In genomic region chr19:17908244-17908643, GRCh38 we compare ENCODE assay signal across 26 cellular contexts. TPM values are rescaled to one million over a fixed set of nuclear protein-coding genes. Genes with fewer than 3 reads are reported as not detected.
DNase-seq lines count a peak whose midpoint lies in the region; ATAC-seq, FAIRE-seq and TF ChIP-seq lines count a peak whose summit lies in the region.
"Had no signal": no experiment of that assay in that cellular context is flagged by ENCODE, and none has a peak within 500 bp of the region (broad histone marks: within the 10 kb centered on the region; RNA-seq: fewer than 3 reads in every experiment).

No MANE protein-coding gene starts in this region.

- H3K27ac ChIP-seq in HepG2 (ENCODE audit: extremely low read length, insufficient read depth, low read length) (no peak overlapping the region), right lobe of liver (no peak overlapping the region), HEK293 (ENCODE audit: extremely low read depth, low read depth, low read length) (no peak overlapping the region), K562 (ENCODE audit: extremely low read depth, low read depth, low read length) (no peak overlapping the region)
- H3K27ac ChIP-seq: BLaER1 had no signal

- no peaks in the 10 kb centered on the region for H3K36me3 ChIP-seq in HepG2 (replicated peaks in 1 of 2; ENCODE audit: control insufficient read depth in 1 of 2, insufficient read depth in 2 of 2, low read length in 2 of 2)
- no peaks in the 10 kb centered on the region for H3K36me3 ChIP-seq in right lobe of liver
- no peaks in the 10 kb centered on the region for H3K36me3 ChIP-seq in HEK293 (ENCODE audit: control insufficient read depth in 2 of 2, insufficient read depth in 1 of 2, low read length in 2 of 2)
- no peaks in the 10 kb centered on the region for H3K36me3 ChIP-seq in K562 (ENCODE audit: control insufficient read depth, insufficient read depth, low read length)
- H3K36me3 ChIP-seq: BE2C, BLaER1 had no signal

- H3K79me2 ChIP-seq in HepG2 (ENCODE audit: insufficient read depth, low read length) (no peaks in the 10 kb centered on the region), K562 (ENCODE audit: control insufficient read depth, insufficient read depth, low read length) (no peaks in the 10 kb centered on the region)

- POLR2A ChIA-PET in HepG2 (lab: Yijun Ruan, JAX) = no interaction called here
- POLR2A ChIA-PET in HEK293 (lab: Yijun Ruan, JAX) = no interaction called here
- POLR2A ChIA-PET in K562 (lab: Yijun Ruan, JAX) = no interaction called here
- POLR2A ChIA-PET in T-cell (lab: Charles Lee) = no interaction called here

- H3K4me3 ChIP-seq in HepG2 (replicated peaks in 1 of 3; ENCODE audit: insufficient read depth in 1 of 3, low read depth in 2 of 3, low read length in 3 of 3) = no peak overlapping the region
- H3K4me3 ChIP-seq in right lobe of liver = no peak overlapping the region
- no peak overlapping the region for H3K4me3 ChIP-seq in HEK293 (ENCODE audit: low read depth, low read length)
- no peak overlapping the region for H3K4me3 ChIP-seq in K562
- H3K4me3 ChIP-seq: BLaER1 had no signal

- TF ChIP-seq EP300 in HepG2 (IDR thresholded peaks at IDR 0.05; ENCODE audit: low read depth in 2 of 2, low read length in 2 of 2) (no peak), HepG2 (CRISPR knock-in tag; IDR thresholded peaks at IDR 0.05; ENCODE audit: borderline replicate concordance) (no peak), K562 (IDR thresholded peaks at IDR 0.05; ENCODE audit: low read length) (no peak)

- no peaks in the 10 kb centered on the region for H3K9me1 ChIP-seq in K562 (ENCODE audit: control insufficient read depth, insufficient read depth, low read length)

- DNase-seq in HepG2 (ENCODE audit: low spot score) (no peak), right lobe of liver (no peak), K562 (ENCODE audit: extremely low read depth in 1 of 4, low spot score in 3 of 4) (no peak), superior temporal gyrus (ENCODE audit: extremely low spot score) (no peak), T-cell (no peak)
- DNase-seq in stimulated activated naive CD4-positive, alpha-beta T cell (lab: John Stamatoyannopoulos, UW) = no peak
- DNase-seq: 8988T; ACHN; BE2C; C1 segment of cervical spinal cord; Caco-2; Calu3; CD4-positive, alpha-beta T cell; CD8-positive, alpha-beta T cell; DMS79 treated with DMSO at 0.1 percent for 48 hours; GF-D8 had no signal

- H4K20me1 ChIP-seq in HepG2 (ENCODE audit: insufficient read depth, low read length) (no peaks in the 10 kb centered on the region), K562 (replicated peaks; ENCODE audit: control insufficient read depth, insufficient read depth, low read length) (no peaks in the 10 kb centered on the region)
- H4K20me1 ChIP-seq: BLaER1 had no signal

- peaks cover 5 to 7% of the 10 kb centered on the region in 2 donors for H3K27me3 Mint-ChIP-seq in T-cell

- intact Hi-C loops in HepG2 (cut with micrococcal nuclease; ENCODE audit: unreplicated experiment) = no loop called here
- intact Hi-C loops in right lobe of liver (cut with DNase I) = no loop called here
- intact Hi-C loops in K562 (cut with micrococcal nuclease) = no loop called here

- H3K9me3 Mint-ChIP-seq in T-cell = peaks cover under 1 to 4% (median 3%) of the 10 kb centered on the region in 3 donors
- H3K9me3 Mint-ChIP-seq: CD4-positive, alpha-beta T cell had no signal

- no peak for TF ChIP-seq POLR2A in HepG2 (IDR thresholded peaks at IDR 0.05; ENCODE audit: insufficient read depth in 1 of 2, low read depth in 2 of 2, low read length in 2 of 2)
- no peak for TF ChIP-seq POLR2A in right lobe of liver (IDR thresholded peaks at IDR 0.05)
- no peak for TF ChIP-seq POLR2A in K562 (conservative IDR thresholded peaks at IDR 0.05)

- H3K36me3 Mint-ChIP-seq in T-cell = no peaks in the 10 kb centered on the region
- H3K36me3 Mint-ChIP-seq: CD14-positive monocyte; CD8-positive, alpha-beta T cell had no signal

- no peak for FAIRE-seq in HepG2 (lab: Jason Lieb, UNC)
- no peak for FAIRE-seq in K562 (lab: Jason Lieb, UNC)
- FAIRE-seq: A204.1, D721Med, G401.6, GM12891, GM19239 had no signal

- H2AFZ ChIP-seq in HepG2 (ENCODE audit: low read length) (no peak overlapping the region), K562 (ENCODE audit: low read depth, low read length) (no peak overlapping the region)

- H3K27me3 ChIP-seq in HepG2 (ENCODE audit: control insufficient read depth in 1 of 2, insufficient read depth in 2 of 2, low read length in 2 of 2) (no peaks in the 10 kb centered on the region), right lobe of liver (no peaks in the 10 kb centered on the region), K562 (ENCODE audit: control insufficient read depth in 2 of 2, insufficient read depth in 2 of 2, low read length in 2 of 2) (peaks cover 3 to 9% of the 10 kb centered on the region in 2 experiments; a peak in 2 of 5 replicates)
- H3K27me3 ChIP-seq: BE2C, BLaER1 had no signal

- CTCF ChIA-PET in HepG2 (lab: Yijun Ruan, JAX; ENCODE audit: low intra/inter-chr PET ratio, low total read pairs) (no interaction called here), HEK293 (lab: Yijun Ruan, JAX) (interaction anchor here (0.7 kb wide), 1 partner anchor 46 kb away, joined by 3 read pairs; no protein-coding TSS in a partner anchor), K562 (lab: Yijun Ruan, JAX; ENCODE audit: low intra/inter-chr PET ratio) (no interaction called here), T-cell (lab: Charles Lee) (no interaction called here)

- no peaks in the 10 kb centered on the region for H3K4me1 Mint-ChIP-seq in T-cell
- H3K4me1 Mint-ChIP-seq: CD14-positive monocyte had no signal

- ATAC-seq in HepG2 (no peak), right lobe of liver (no peak), K562 (no peak), T-cell (replicated peaks in 1 of 4) (no peak)
- ATAC-seq: CD8-positive, alpha-beta T cell had no signal

- BruUV-seq in HepG2 (replicated peaks; lab: Mats Ljungman, UMichigan) (no TSS peak), K562 (replicated peaks; lab: Mats Ljungman, UMichigan) (no TSS peak)

- TF ChIP-seq RAD21 in HepG2 (CRISPR knock-in tag; IDR thresholded peaks at IDR 0.05) (no peak), K562 (CRISPR knock-in tag; conservative IDR thresholded peaks at IDR 0.05 in 1 of 2, IDR thresholded peaks at IDR 0.05 in 1 of 2) (no peak)

- TF ChIP-seq CTCF in HepG2 (CRISPR knock-in tag; IDR thresholded peaks at IDR 0.05) (no peak), right lobe of liver (IDR thresholded peaks at IDR 0.05) (no peak), HEK293 (tag by site-specific recombination; IDR thresholded peaks at IDR 0.05) (no peak), K562 (IDR thresholded peaks at IDR 0.05 in 2 of 3, conservative IDR thresholded peaks at IDR 0.05 in 1 of 3; ENCODE audit: insufficient read depth in 2 of 3, low read depth in 1 of 3, low read length in 3 of 3) (no peak)

- H3K9ac ChIP-seq in HepG2 (ENCODE audit: insufficient read depth, low read depth, low read length) (no peak overlapping the region), K562 (ENCODE audit: insufficient read depth in 1 of 2, low read depth in 2 of 2, low read length in 2 of 2) (no peak overlapping the region)
- H3K9ac ChIP-seq: BLaER1 had no signal

- H3K27ac Mint-ChIP-seq in T-cell = no peak overlapping the region
- H3K27ac Mint-ChIP-seq: CD14-positive monocyte; CD4-positive, alpha-beta T cell; CD8-positive, alpha-beta T cell had no signal

- H3K4me1 ChIP-seq in HepG2 (ENCODE audit: insufficient read depth, low read length) = no peaks in the 10 kb centered on the region
- no peaks in the 10 kb centered on the region for H3K4me1 ChIP-seq in right lobe of liver
- no peaks in the 10 kb centered on the region for H3K4me1 ChIP-seq in HEK293 (ENCODE audit: control insufficient read depth, insufficient read depth, low read length)
- no peaks in the 10 kb centered on the region for H3K4me1 ChIP-seq in K562 (replicated peaks in 1 of 2; ENCODE audit: control insufficient read depth in 2 of 2, insufficient read depth in 2 of 2, low read length in 2 of 2)
- H3K4me1 ChIP-seq: BE2C, BLaER1, Caco-2 had no signal

- H3K9me3 ChIP-seq in HepG2 (ENCODE audit: low read length) = peaks cover 15% of the 10 kb centered on the region
- H3K9me3 ChIP-seq in right lobe of liver = no peaks in the 10 kb centered on the region
- H3K9me3 ChIP-seq in HEK293 (ENCODE audit: control insufficient read depth, insufficient read depth, low read depth, low read length) = no peaks in the 10 kb centered on the region
- H3K9me3 ChIP-seq in K562 (replicated peaks; ENCODE audit: control insufficient read depth, insufficient read depth, low read depth, low read length) = peaks cover 7% of the 10 kb centered on the region

- in situ Hi-C loops in HepG2 (cut with HindIII; ENCODE audit: extremely low pct_ligation_motif_present, low pct_unique_long_range_greater_than_20kb) (no loop called here), K562 (cut with MboI) (no loop called here)

- 36% methylated on average over 3 of the region's 3 CpGs for WGBS in HepG2 (ENCODE audit: low lambda C conversion rate)
- WGBS in right lobe of liver (ENCODE audit: insufficient coverage, low coverage, low lambda C conversion rate, missing lambda C conversion rate) = 67% methylated on average over 1 of the region's 3 CpGs
- 2% methylated on average over 3 of the region's 3 CpGs for WGBS in K562 (ENCODE audit: insufficient coverage, low coverage, missing lambda C conversion rate)

- H3K4me3 Mint-ChIP-seq in T-cell = no peak overlapping the region
- H3K4me3 Mint-ChIP-seq: CD14-positive monocyte; CD4-positive, alpha-beta T cell; CD8-positive, alpha-beta T cell had no signal

- H3K4me2 ChIP-seq in HepG2 (ENCODE audit: low read depth, low read length) (no peak overlapping the region), K562 (ENCODE audit: insufficient read depth, low read length) (no peak overlapping the region)
- H3K4me2 ChIP-seq: BLaER1 had no signal

RNA-seq across cellular contexts. Expression of gene CCDC124, which starts 24.6 kb away (rescaled TPM):
- 14.9 and 16.3 TPM in 2 replicates for total RNA-seq in HepG2 (2016; rRNA removed; fragmentation: Illumina TruSeq; extraction: Trizol)
- 6.7 and 9.1 TPM in 2 replicates for total RNA-seq in HepG2 (2016; cell fraction: cytosol; rRNA removed; fragmentation: Illumina TruSeq; extraction: Trizol; ENCODE audit: low read depth)
- 14.7 and 17.6 TPM in 2 replicates for total RNA-seq in HepG2 (2016; cell fraction: insoluble cytoplasmic fraction; rRNA removed; fragmentation: Illumina TruSeq; extraction: Trizol)
- total RNA-seq in HepG2 (2016; cell fraction: membrane; rRNA removed; fragmentation: Illumina TruSeq; extraction: Trizol) = 9.9 and 10.4 TPM in 2 replicates
- total RNA-seq in HepG2 (2016; cell fraction: nucleus; rRNA removed; fragmentation: Illumina TruSeq; extraction: Trizol) = 6.7 and 7.8 TPM in 2 replicates
- polyA plus RNA-seq in HepG2 (2011; rRNA removed) = 20.3 and 24.8 TPM in 2 replicates
- polyA plus RNA-seq in HepG2 (2011; cell fraction: cytosol; rRNA removed) = 24.8 and 40.2 TPM in 2 replicates
- polyA plus RNA-seq in HepG2 (2011; cell fraction: nucleus; rRNA removed) = 31.4 and 34.6 TPM in 2 replicates
- polyA plus RNA-seq in HepG2 (2012) = 21.1 and 25.1 TPM in 2 replicates
- polyA plus RNA-seq in HepG2 (2016; cell fraction: cytosol; fragmentation: Illumina TruSeq; extraction: Trizol; ENCODE audit: low read depth) = 36.5 and 41.3 TPM in 2 replicates
- 54.0 and 60.8 TPM in 2 replicates for polyA plus RNA-seq in HepG2 (2016; cell fraction: insoluble cytoplasmic fraction; fragmentation: Illumina TruSeq; extraction: Trizol; ENCODE audit: low read depth)
- 31.7 and 32.3 TPM in 2 replicates for polyA plus RNA-seq in HepG2 (2016; cell fraction: membrane; fragmentation: Illumina TruSeq; extraction: Trizol; ENCODE audit: low read depth)
- 52.6 and 53.1 TPM in 2 replicates for polyA plus RNA-seq in HepG2 (2016; cell fraction: nucleus; fragmentation: Illumina TruSeq; extraction: Trizol; ENCODE audit: insufficient read depth, low read depth)
- polyA minus RNA-seq in HepG2 (2011; rRNA and poly(A)+ RNA removed; ENCODE audit: low replicate concordance) = 6.4 and 9.9 TPM in 2 replicates
- 5.2 and 6.7 TPM in 2 replicates for polyA minus RNA-seq in HepG2 (2011; cell fraction: cytosol; rRNA and poly(A)+ RNA removed)
- 3.7 and 8.7 TPM in 2 replicates for polyA minus RNA-seq in HepG2 (2011; cell fraction: nucleus; rRNA and poly(A)+ RNA removed)
- total RNA-seq in right lobe of liver = 10 to 100 TPM; 20.6 to 45.3 (median 30.7) TPM
- 16.5 and 44.8 TPM in 2 replicates for total RNA-seq in K562 (2011; cell fraction: chromatin; rRNA removed; ENCODE audit: low replicate concordance)
- total RNA-seq in K562 (2011; cell fraction: nucleolus; rRNA removed) = 48.6 and 53.7 TPM in 2 replicates
- 28.2 and 35.4 TPM in 2 replicates for total RNA-seq in K562 (2011; cell fraction: nucleoplasm; rRNA removed)
- 150 and 197 TPM in 2 replicates for total RNA-seq in K562 (2014; rRNA removed)
- total RNA-seq in K562 (2014; rRNA removed; fragmentation: Illumina TruSeq; extraction: Trizol) = 4.1 and 5.8 TPM in 2 replicates
- 38.5 and 40.5 TPM in 2 replicates for total RNA-seq in K562 (2015; rRNA removed; fragmentation: Illumina TruSeq; extraction: Trizol)
- total RNA-seq in K562 (2021) = 145 and 149 TPM in 2 replicates
- 38.0 and 40.1 TPM in 2 replicates for polyA plus RNA-seq in K562 (2011; rRNA removed)
- 63.8 and 189 TPM in 2 replicates for polyA plus RNA-seq in K562 (2011; cell fraction: cytosol; rRNA removed)
- polyA plus RNA-seq in K562 (2011; cell fraction: nucleus; rRNA removed) = 31.4 and 62.8 TPM in 2 replicates
- 66.3 and 130 TPM in 2 replicates for polyA plus RNA-seq in K562 (2012)
- polyA plus RNA-seq in K562 (2014; fragmentation: Illumina TruSeq; extraction: Trizol) = 28.1 and 97.0 TPM in 2 replicates
- 10 to 100 TPM in 1 of 2 experiments, 1 to 10 TPM in 1; 6.6 to 19.4 TPM for polyA plus RNA-seq in K562 (2014; fragmentation: Nextera tagmentation; extraction: Ambion mirVana)
- 213 and 234 TPM in 2 replicates for polyA plus RNA-seq in K562 (2014; rRNA removed)
- polyA minus RNA-seq in K562 (2011; rRNA and poly(A)+ RNA removed) = 7.0 and 9.2 TPM in 2 replicates
- 24.4 and 37.9 TPM in 2 replicates for polyA minus RNA-seq in K562 (2011; cell fraction: cytosol; rRNA and poly(A)+ RNA removed)
- polyA minus RNA-seq in K562 (2011; cell fraction: nucleus; rRNA and poly(A)+ RNA removed) = 10.2 and 13.8 TPM in 2 replicates
- total RNA-seq in T-cell = 10 to 100 TPM; 24.8 to 51.1 (median 41.5) TPM

RNA-seq across cellular contexts. Expression of gene SLC5A5, which starts 36.5 kb away (rescaled TPM):
- not detected in 2 replicates for total RNA-seq in HepG2 (2016; rRNA removed; fragmentation: Illumina TruSeq; extraction: Trizol)
- total RNA-seq in HepG2 (2016; cell fraction: cytosol; rRNA removed; fragmentation: Illumina TruSeq; extraction: Trizol; ENCODE audit: low read depth) = not detected in 2 replicates
- not detected in 2 replicates for total RNA-seq in HepG2 (2016; cell fraction: insoluble cytoplasmic fraction; rRNA removed; fragmentation: Illumina TruSeq; extraction: Trizol)
- total RNA-seq in HepG2 (2016; cell fraction: membrane; rRNA removed; fragmentation: Illumina TruSeq; extraction: Trizol) = not detected in 2 replicates
- not detected in 2 replicates for total RNA-seq in HepG2 (2016; cell fraction: nucleus; rRNA removed; fragmentation: Illumina TruSeq; extraction: Trizol)
- not detected in 2 replicates for polyA plus RNA-seq in HepG2 (2011; rRNA removed)
- not detected in 2 replicates for polyA plus RNA-seq in HepG2 (2011; cell fraction: cytosol; rRNA removed)
- polyA plus RNA-seq in HepG2 (2011; cell fraction: nucleus; rRNA removed) = not detected in 2 replicates
- polyA plus RNA-seq in HepG2 (2012) = not detected in 2 replicates
- not detected in 2 replicates for polyA plus RNA-seq in HepG2 (2016; cell fraction: cytosol; fragmentation: Illumina TruSeq; extraction: Trizol; ENCODE audit: low read depth)
- not detected in 2 replicates for polyA plus RNA-seq in HepG2 (2016; cell fraction: insoluble cytoplasmic fraction; fragmentation: Illumina TruSeq; extraction: Trizol; ENCODE audit: low read depth)
- polyA plus RNA-seq in HepG2 (2016; cell fraction: membrane; fragmentation: Illumina TruSeq; extraction: Trizol; ENCODE audit: low read depth) = not detected in 2 replicates
- polyA plus RNA-seq in HepG2 (2016; cell fraction: nucleus; fragmentation: Illumina TruSeq; extraction: Trizol; ENCODE audit: insufficient read depth, low read depth) = not detected in 2 replicates
- 0.06 and 0.09 TPM in 2 replicates for polyA minus RNA-seq in HepG2 (2011; rRNA and poly(A)+ RNA removed; ENCODE audit: low replicate concordance)
- not detected in 2 replicates for polyA minus RNA-seq in HepG2 (2011; cell fraction: cytosol; rRNA and poly(A)+ RNA removed)
- not detected in 2 replicates for polyA minus RNA-seq in HepG2 (2011; cell fraction: nucleus; rRNA and poly(A)+ RNA removed)
- not detected for total RNA-seq in right lobe of liver
- total RNA-seq in K562 (2011; cell fraction: chromatin; rRNA removed; ENCODE audit: low replicate concordance) = 0.21 and 0.37 TPM in 2 replicates
- 0.39 and 0.50 TPM in 2 replicates for total RNA-seq in K562 (2011; cell fraction: nucleolus; rRNA removed)
- 0.29 and 0.38 TPM in 2 replicates for total RNA-seq in K562 (2011; cell fraction: nucleoplasm; rRNA removed)
- 0.33 and 0.73 TPM in 2 replicates for total RNA-seq in K562 (2014; rRNA removed)
- total RNA-seq in K562 (2014; rRNA removed; fragmentation: Illumina TruSeq; extraction: Trizol) = 0.13 and 0.18 TPM in 2 replicates
- 0.11 and 0.29 TPM in 2 replicates for total RNA-seq in K562 (2015; rRNA removed; fragmentation: Illumina TruSeq; extraction: Trizol)
- total RNA-seq in K562 (2021) = 0.25 and 0.29 TPM in 2 replicates
- 0.05 and 0.20 TPM in 2 replicates for polyA plus RNA-seq in K562 (2011; rRNA removed)
- 0.15 and 0.60 TPM in 2 replicates for polyA plus RNA-seq in K562 (2011; cell fraction: cytosol; rRNA removed)
- 0.08 and 0.18 TPM in 2 replicates for polyA plus RNA-seq in K562 (2011; cell fraction: nucleus; rRNA removed)
- polyA plus RNA-seq in K562 (2012) = 0.13 TPM in 1 of 2 replicates, not detected in the other
- 0.21 and 0.29 TPM in 2 replicates for polyA plus RNA-seq in K562 (2014; fragmentation: Illumina TruSeq; extraction: Trizol)
- polyA plus RNA-seq in K562 (2014; fragmentation: Nextera tagmentation; extraction: Ambion mirVana) = under 1 TPM; 0.10 to 0.23 TPM
- 0.09 and 0.38 TPM in 2 replicates for polyA plus RNA-seq in K562 (2014; rRNA removed)
- 0.15 and 0.32 TPM in 2 replicates for polyA minus RNA-seq in K562 (2011; rRNA and poly(A)+ RNA removed)
- polyA minus RNA-seq in K562 (2011; cell fraction: cytosol; rRNA and poly(A)+ RNA removed) = 0.86 TPM in 1 of 2 replicates, not detected in the other
- 0.13 TPM in 1 of 2 replicates, not detected in the other for polyA minus RNA-seq in K562 (2011; cell fraction: nucleus; rRNA and poly(A)+ RNA removed)
- total RNA-seq in T-cell = 1 to 10 TPM; 2.1 to 5.7 (median 3.5) TPM
- total RNA-seq: A673, Calu3 had no signal
- polyA plus RNA-seq: AG04450, CD14-positive monocyte had no signal

RNA-seq across cellular contexts. Expression of gene RPL18A, which starts 48.5 kb away (rescaled TPM):
- total RNA-seq in HepG2 (2016; rRNA removed; fragmentation: Illumina TruSeq; extraction: Trizol) (1,471 and 1,490 TPM in 2 replicates), right lobe of liver (100 to 1,000 TPM; 449 to 778 (median 494) TPM), K562 (2014; rRNA removed) (2,735 and 3,133 TPM in 2 replicates), K562 (2014; rRNA removed; fragmentation: Illumina TruSeq; extraction: Trizol) (557 and 626 TPM in 2 replicates), K562 (2015; rRNA removed; fragmentation: Illumina TruSeq; extraction: Trizol) (1,801 and 1,895 TPM in 2 replicates), K562 (2021) (2,882 and 3,018 TPM in 2 replicates), T-cell (1,000 to 10,000 TPM; 3,000 to 4,207 (median 4,048) TPM)
- total RNA-seq in HepG2 (2016; cell fraction: cytosol; rRNA removed; fragmentation: Illumina TruSeq; extraction: Trizol; ENCODE audit: low read depth) = 3,356 and 3,471 TPM in 2 replicates
- total RNA-seq in HepG2 (2016; cell fraction: insoluble cytoplasmic fraction; rRNA removed; fragmentation: Illumina TruSeq; extraction: Trizol) = 1,484 and 1,563 TPM in 2 replicates
- 4,403 and 4,828 TPM in 2 replicates for total RNA-seq in HepG2 (2016; cell fraction: membrane; rRNA removed; fragmentation: Illumina TruSeq; extraction: Trizol)
- total RNA-seq in HepG2 (2016; cell fraction: nucleus; rRNA removed; fragmentation: Illumina TruSeq; extraction: Trizol) = 550 and 622 TPM in 2 replicates
- polyA plus RNA-seq in HepG2 (2011; rRNA removed) (2,004 and 2,232 TPM in 2 replicates), K562 (2011; rRNA removed) (881 and 1,270 TPM in 2 replicates), K562 (2014; fragmentation: Illumina TruSeq; extraction: Trizol) (1,947 and 3,139 TPM in 2 replicates), K562 (2014; fragmentation: Nextera tagmentation; extraction: Ambion mirVana) (1,000 to 10,000 TPM; 1,130 to 1,273 TPM), K562 (2014; rRNA removed) (2,069 and 2,216 TPM in 2 replicates)
- polyA plus RNA-seq in HepG2 (2011; cell fraction: cytosol; rRNA removed) = 2,519 and 3,516 TPM in 2 replicates
- polyA plus RNA-seq in HepG2 (2011; cell fraction: nucleus; rRNA removed) = 865 and 944 TPM in 2 replicates
- 2,311 and 3,663 TPM in 2 replicates for polyA plus RNA-seq in HepG2 (2012)
- polyA plus RNA-seq in HepG2 (2016; cell fraction: cytosol; fragmentation: Illumina TruSeq; extraction: Trizol; ENCODE audit: low read depth) = 5,329 and 5,962 TPM in 2 replicates
- 2,198 and 2,250 TPM in 2 replicates for polyA plus RNA-seq in HepG2 (2016; cell fraction: insoluble cytoplasmic fraction; fragmentation: Illumina TruSeq; extraction: Trizol; ENCODE audit: low read depth)
- polyA plus RNA-seq in HepG2 (2016; cell fraction: membrane; fragmentation: Illumina TruSeq; extraction: Trizol; ENCODE audit: low read depth) = 6,513 and 6,759 TPM in 2 replicates
- polyA plus RNA-seq in HepG2 (2016; cell fraction: nucleus; fragmentation: Illumina TruSeq; extraction: Trizol; ENCODE audit: insufficient read depth, low read depth) = 1,298 and 1,347 TPM in 2 replicates
- polyA minus RNA-seq in HepG2 (2011; rRNA and poly(A)+ RNA removed; ENCODE audit: low replicate concordance) = 547 and 652 TPM in 2 replicates
- 819 and 843 TPM in 2 replicates for polyA minus RNA-seq in HepG2 (2011; cell fraction: cytosol; rRNA and poly(A)+ RNA removed)
- polyA minus RNA-seq in HepG2 (2011; cell fraction: nucleus; rRNA and poly(A)+ RNA removed) = 236 and 251 TPM in 2 replicates
- 168 and 439 TPM in 2 replicates for total RNA-seq in K562 (2011; cell fraction: chromatin; rRNA removed; ENCODE audit: low replicate concordance)
- total RNA-seq in K562 (2011; cell fraction: nucleolus; rRNA removed) = 698 and 878 TPM in 2 replicates
- 586 and 897 TPM in 2 replicates for total RNA-seq in K562 (2011; cell fraction: nucleoplasm; rRNA removed)
- polyA plus RNA-seq in K562 (2011; cell fraction: cytosol; rRNA removed) = 2,242 and 3,536 TPM in 2 replicates
- polyA plus RNA-seq in K562 (2011; cell fraction: nucleus; rRNA removed) = 920 and 1,021 TPM in 2 replicates
- 3,311 and 3,882 TPM in 2 replicates for polyA plus RNA-seq in K562 (2012)
- polyA minus RNA-seq in K562 (2011; rRNA and poly(A)+ RNA removed) = 348 and 383 TPM in 2 replicates
- polyA minus RNA-seq in K562 (2011; cell fraction: cytosol; rRNA and poly(A)+ RNA removed) = 1,225 and 1,878 TPM in 2 replicates
- polyA minus RNA-seq in K562 (2011; cell fraction: nucleus; rRNA and poly(A)+ RNA removed) = 303 and 429 TPM in 2 replicates

RNA-seq across cellular contexts. Expression of gene KCNN1, which starts 58.7 kb away (rescaled TPM):
- 0.04 TPM in 1 of 2 replicates, not detected in the other for total RNA-seq in HepG2 (2016; rRNA removed; fragmentation: Illumina TruSeq; extraction: Trizol)
- not detected in 2 replicates for total RNA-seq in HepG2 (2016; cell fraction: cytosol; rRNA removed; fragmentation: Illumina TruSeq; extraction: Trizol; ENCODE audit: low read depth)
- 0.09 TPM in 1 of 2 replicates, not detected in the other for total RNA-seq in HepG2 (2016; cell fraction: insoluble cytoplasmic fraction; rRNA removed; fragmentation: Illumina TruSeq; extraction: Trizol)
- total RNA-seq in HepG2 (2016; cell fraction: membrane; rRNA removed; fragmentation: Illumina TruSeq; extraction: Trizol) = not detected in 2 replicates
- total RNA-seq in HepG2 (2016; cell fraction: nucleus; rRNA removed; fragmentation: Illumina TruSeq; extraction: Trizol) = not detected in 2 replicates
- polyA plus RNA-seq in HepG2 (2011; rRNA removed) = not detected in 2 replicates
- 0.05 TPM in 1 of 2 replicates, not detected in the other for polyA plus RNA-seq in HepG2 (2011; cell fraction: cytosol; rRNA removed)
- polyA plus RNA-seq in HepG2 (2011; cell fraction: nucleus; rRNA removed) = 0.14 TPM in 1 of 2 replicates, not detected in the other
- not detected in 2 replicates for polyA plus RNA-seq in HepG2 (2012)
- polyA plus RNA-seq in HepG2 (2016; cell fraction: cytosol; fragmentation: Illumina TruSeq; extraction: Trizol; ENCODE audit: low read depth) = not detected in 2 replicates
- not detected in 2 replicates for polyA plus RNA-seq in HepG2 (2016; cell fraction: insoluble cytoplasmic fraction; fragmentation: Illumina TruSeq; extraction: Trizol; ENCODE audit: low read depth)
- polyA plus RNA-seq in HepG2 (2016; cell fraction: membrane; fragmentation: Illumina TruSeq; extraction: Trizol; ENCODE audit: low read depth) = not detected in 2 replicates
- not detected in 2 replicates for polyA plus RNA-seq in HepG2 (2016; cell fraction: nucleus; fragmentation: Illumina TruSeq; extraction: Trizol; ENCODE audit: insufficient read depth, low read depth)
- polyA minus RNA-seq in HepG2 (2011; rRNA and poly(A)+ RNA removed; ENCODE audit: low replicate concordance) = 0.30 TPM in 1 of 2 replicates, not detected in the other
- not detected in 2 replicates for polyA minus RNA-seq in HepG2 (2011; cell fraction: cytosol; rRNA and poly(A)+ RNA removed)
- polyA minus RNA-seq in HepG2 (2011; cell fraction: nucleus; rRNA and poly(A)+ RNA removed) = not detected in 2 replicates
- total RNA-seq in right lobe of liver = not detected
- 1.2 and 3.6 TPM in 2 replicates for total RNA-seq in K562 (2011; cell fraction: chromatin; rRNA removed; ENCODE audit: low replicate concordance)
- 2.8 TPM in 2 replicates for total RNA-seq in K562 (2011; cell fraction: nucleolus; rRNA removed)
- 1.5 and 2.7 TPM in 2 replicates for total RNA-seq in K562 (2011; cell fraction: nucleoplasm; rRNA removed)
- total RNA-seq in K562 (2014; rRNA removed) = 1.4 and 5.2 TPM in 2 replicates
- 0.22 and 0.33 TPM in 2 replicates for total RNA-seq in K562 (2014; rRNA removed; fragmentation: Illumina TruSeq; extraction: Trizol)
- total RNA-seq in K562 (2015; rRNA removed; fragmentation: Illumina TruSeq; extraction: Trizol) = 0.72 and 0.98 TPM in 2 replicates
- total RNA-seq in K562 (2021) = 4.7 and 6.2 TPM in 2 replicates
- 1.4 and 2.9 TPM in 2 replicates for polyA plus RNA-seq in K562 (2011; rRNA removed)
- 4.5 and 7.9 TPM in 2 replicates for polyA plus RNA-seq in K562 (2011; cell fraction: cytosol; rRNA removed)
- 2.2 and 3.5 TPM in 2 replicates for polyA plus RNA-seq in K562 (2011; cell fraction: nucleus; rRNA removed)
- polyA plus RNA-seq in K562 (2012) = 2.7 and 5.0 TPM in 2 replicates
- 0.25 and 1.1 TPM in 2 replicates for polyA plus RNA-seq in K562 (2014; fragmentation: Illumina TruSeq; extraction: Trizol)
- under 1 TPM; 0.01 to 0.04 TPM for polyA plus RNA-seq in K562 (2014; fragmentation: Nextera tagmentation; extraction: Ambion mirVana)
- 1.3 and 3.2 TPM in 2 replicates for polyA plus RNA-seq in K562 (2014; rRNA removed)
- polyA minus RNA-seq in K562 (2011; rRNA and poly(A)+ RNA removed) = 1.2 and 1.5 TPM in 2 replicates
- polyA minus RNA-seq in K562 (2011; cell fraction: cytosol; rRNA and poly(A)+ RNA removed) = 3.6 and 4.8 TPM in 2 replicates
- polyA minus RNA-seq in K562 (2011; cell fraction: nucleus; rRNA and poly(A)+ RNA removed) = 2.2 and 2.4 TPM in 2 replicates
- not detected for total RNA-seq in T-cell
- total RNA-seq: Caco-2; Calu3; CD4-positive, alpha-beta T cell; CD8-positive, alpha-beta T cell had no signal
- polyA plus RNA-seq: CD14-positive monocyte had no signal

Comparison
In these comparisons a context has a peak if more than half of its experiments do, and no peak if none do; other contexts are left out.
1. Of the 241 proteins assayed by ChIP-seq in both HepG2 and K562: peak only in HepG2: none; only in K562: ADNP; in both: none; in neither: 239; mixed calls (peak in some experiments, not most) for 1.